In genomic region chr7:47326220-47326619, GRCh38 we compare ENCODE assay signal across 9 cellular contexts.
A peak's percentile ranks its signal among the peaks of the same experiment; 100 is the strongest.
DNase-seq lines count a peak whose midpoint lies in the region; ATAC-seq and TF ChIP-seq lines count a peak whose summit lies in the region.
"Had no signal": no experiment of that assay in that cellular context is flagged by ENCODE, and none has a peak within 500 bp of the region (broad histone marks: within the 10 kb centered on the region; RNA-seq: fewer than 3 reads in every experiment).

No MANE protein-coding gene starts in this region.

- no peak overlapping the region for H3K27ac ChIP-seq in neural progenitor cell
- H3K27ac ChIP-seq: neutrophil had no signal

- TF ChIP-seq CTCF in epithelial cell of esophagus (IDR thresholded peaks at IDR 0.05; ENCODE audit: insufficient read depth, low read depth, low read length, missing control alignments) (peak; percentile 53), neural progenitor cell (IDR thresholded peaks at IDR 0.05) (peak; percentile 19)

- no peaks in the 10 kb centered on the region for H3K36me3 ChIP-seq in neural progenitor cell
- H3K36me3 ChIP-seq: neutrophil had no signal

- no peak overlapping the region for H2AFZ ChIP-seq in neural progenitor cell (replicated peaks)

- ATAC-seq in HG03460 (IDR thresholded peaks at IDR 0.05; ENCODE audit: unreplicated experiment), result no peak

- no peak overlapping the region for H3K27ac Mint-ChIP-seq in neural progenitor cell

- DNase-seq in COLO829 (ENCODE audit: low spot score), result peak; percentile 33
- DNase-seq in NCI-H226, result peak; percentile 69
- peak; percentile 90 for DNase-seq in epithelial cell of esophagus (ENCODE audit: low read depth)
- peak; percentile 20 for DNase-seq in neural progenitor cell (ENCODE audit: low spot score)
- no peak for DNase-seq in NCI-H1092 (lab: John Stamatoyannopoulos, UW)
- DNase-seq in activated naive CD4-positive, alpha-beta T cell treated with anti-CD3 and anti-CD28 coated beads, Interleukin-2, amount 50 U/mL, for 16 hours, result no peak
- no peak for DNase-seq in NCI-H1105 treated with DMSO at 0.1 percent for 48 hours (lab: John Stamatoyannopoulos, UW)

- H3K79me2 ChIP-seq in neural progenitor cell (ENCODE audit: low read depth), result no peaks in the 10 kb centered on the region

- no peak overlapping the region for H3K4me3 Mint-ChIP-seq in neural progenitor cell

- H3F3A ChIP-seq in neural progenitor cell (ENCODE audit: low read depth), result peaks cover 26% of the 10 kb centered on the region

- no peaks in the 10 kb centered on the region for H3K9me3 ChIP-seq in neural progenitor cell (ENCODE audit: low read depth)
- H3K9me3 ChIP-seq: neutrophil had no signal

- H3K36me3 Mint-ChIP-seq in neural progenitor cell, result peaks cover 1% of the 10 kb centered on the region

- H3K27me3 ChIP-seq in neural progenitor cell, result no peaks in the 10 kb centered on the region
- H3K27me3 ChIP-seq: neutrophil had no signal

- peaks cover 3% of the 10 kb centered on the region for H3K27me3 Mint-ChIP-seq in neural progenitor cell (ENCODE audit: insufficient read depth, low read depth)

- peaks cover 31% of the 10 kb centered on the region for H3K4me1 ChIP-seq in neural progenitor cell

- H3K4me3 ChIP-seq in epithelial cell of esophagus (ENCODE audit: low read length) (peak overlapping the region; percentile 49), neural progenitor cell (no peak overlapping the region)

- H3K9me3 Mint-ChIP-seq in neural progenitor cell, result peaks cover 6% of the 10 kb centered on the region

- H3K4me1 Mint-ChIP-seq in neural progenitor cell, result peaks cover 42% of the 10 kb centered on the region

- no peak overlapping the region for H3K9ac ChIP-seq in neural progenitor cell

- peaks cover 19% of the 10 kb centered on the region for H4K20me1 ChIP-seq in neural progenitor cell (ENCODE audit: low read depth)

- H3K4me2 ChIP-seq in neural progenitor cell, result peak overlapping the region; percentile 72

Comparison
In these comparisons a context has a peak if more than half of its experiments do, and no peak if none do; other contexts are left out.
1. DNase-seq: peak in COLO829 (single experiment), NCI-H226 (single experiment), epithelial cell of esophagus (single experiment) and neural progenitor cell (single experiment); none in NCI-H1092 (single experiment), activated naive CD4-positive, alpha-beta T cell treated with anti-CD3 and anti-CD28 coated beads, Interleukin-2, amount 50 U/mL, for 16 hours (single experiment) and NCI-H1105 treated with DMSO at 0.1 percent for 48 hours (single experiment).